8 cellular contexts compared by ENCODE assay signal in genomic region chr9:5449521-5450359, GRCh38. TPM values are rescaled to one million over a fixed set of nuclear protein-coding genes. Genes with fewer than 3 reads are reported as not detected.
A peak's percentile ranks its signal among the peaks of the same experiment; 100 is the strongest.
DNase-seq lines count a peak whose midpoint lies in the region; ATAC-seq and TF ChIP-seq lines count a peak whose summit lies in the region.

No MANE protein-coding gene starts in this region.

- peak; percentile 11 for ATAC-seq in HG03025 (IDR thresholded peaks at IDR 0.05; ENCODE audit: low FRiP score, unreplicated experiment)
- ATAC-seq in WTC11 = no peak
- ATAC-seq in stimulated activated effector memory CD8-positive, alpha-beta T cell treated with anti-CD3 and anti-CD28 coated beads, Interleukin-12 subunit alpha, Interleukin-12 subunit beta, amount 100 ng/mL, for 72 hours = peak; percentile 36
- no peak for ATAC-seq in HG02852 (IDR thresholded peaks at IDR 0.05; ENCODE audit: unreplicated experiment)
- ATAC-seq in GM19463 (IDR thresholded peaks at IDR 0.05; ENCODE audit: unreplicated experiment) = no peak

- H3K4me1 ChIP-seq in right atrium auricular region = peaks cover 0 to 18% of the 10 kb centered on the region in 2 donors

- no peak for TF ChIP-seq CTCF in WTC11 (IDR thresholded peaks at IDR 0.05)
- no peak for TF ChIP-seq CTCF in right atrium auricular region (IDR thresholded peaks at IDR 0.05)

- no peaks in the 10 kb centered on the region for H3K9me3 ChIP-seq in right atrium auricular region

- H3K27ac Mint-ChIP-seq in WTC11 = no peak overlapping the region
- H3K27ac Mint-ChIP-seq in stimulated activated effector memory CD8-positive, alpha-beta T cell treated with anti-CD3 and anti-CD28 coated beads, Interleukin-12 subunit alpha, Interleukin-12 subunit beta, amount 100 ng/mL, for 72 hours = peak overlapping the region; percentile 93

- peaks cover 4% of the 10 kb centered on the region; the same call in 1 of the 2 replicates for H3K9me3 Mint-ChIP-seq in WTC11
- H3K9me3 Mint-ChIP-seq in stimulated activated effector memory CD8-positive, alpha-beta T cell treated with anti-CD3 and anti-CD28 coated beads, Interleukin-12 subunit alpha, Interleukin-12 subunit beta, amount 100 ng/mL, for 72 hours = no peaks in the 10 kb centered on the region

- peaks cover 6% of the 10 kb centered on the region; the same call in 1 of the 2 replicates for H3K27me3 Mint-ChIP-seq in WTC11 (ENCODE audit: low read depth)

- peak overlapping the region; percentile 71 for H3K4me3 Mint-ChIP-seq in WTC11
- H3K4me3 Mint-ChIP-seq in stimulated activated effector memory CD8-positive, alpha-beta T cell treated with anti-CD3 and anti-CD28 coated beads, Interleukin-12 subunit alpha, Interleukin-12 subunit beta, amount 100 ng/mL, for 72 hours = peak overlapping the region; percentile 86

- no peak for DNase-seq in WTC11 (ENCODE audit: low spot score)
- no peak for DNase-seq in right atrium auricular region (ENCODE audit: low spot score)
- DNase-seq in stimulated activated effector memory CD8-positive, alpha-beta T cell treated with anti-CD3 and anti-CD28 coated beads, Interleukin-12 subunit alpha, Interleukin-12 subunit beta, amount 100 ng/mL, for 72 hours (ENCODE audit: low spot score in 2 of 2) = no peak
- no peak for DNase-seq in globus pallidus (ENCODE audit: low spot score)
- DNase-seq in NCI-H1930 (lab: John Stamatoyannopoulos, UW) = no peak

- H3K36me3 ChIP-seq in right atrium auricular region = no peaks in the 10 kb centered on the region

- no peaks in the 10 kb centered on the region for H3K36me3 Mint-ChIP-seq in WTC11
- H3K36me3 Mint-ChIP-seq in stimulated activated effector memory CD8-positive, alpha-beta T cell treated with anti-CD3 and anti-CD28 coated beads, Interleukin-12 subunit alpha, Interleukin-12 subunit beta, amount 100 ng/mL, for 72 hours = peaks cover 26% of the 10 kb centered on the region

- POLR2A ChIA-PET in WTC11 (lab: Charles Lee) = interaction anchor here (1.4 kb wide), 1 partner anchor 11 kb away, joined by 9 read pairs; the partner anchor contains the start of gene PLGRKT

- peak overlapping the region; percentile 64 to 66 for H3K4me3 ChIP-seq in right atrium auricular region

- H3K27ac ChIP-seq in right atrium auricular region = peak overlapping the region; percentile 83 to 84

- no peaks in the 10 kb centered on the region for H3K27me3 ChIP-seq in right atrium auricular region

- CTCF ChIA-PET in WTC11 (lab: Charles Lee) = interaction anchor here (0.6 to 3.3 kb wide), 27 partner anchors 7 to 691 kb away, joined by 3 to 37 read pairs (median 4); partner anchors contain the start of genes ERMP1, INSL6, PLGRKT and RIC1

- peaks cover 3% of the 10 kb centered on the region; the same call in 1 of the 2 replicates for H3K4me1 Mint-ChIP-seq in WTC11
- H3K4me1 Mint-ChIP-seq in stimulated activated effector memory CD8-positive, alpha-beta T cell treated with anti-CD3 and anti-CD28 coated beads, Interleukin-12 subunit alpha, Interleukin-12 subunit beta, amount 100 ng/mL, for 72 hours = peaks cover 57% of the 10 kb centered on the region

TF ChIP-seq in WTC11, 78 proteins besides CTCF, POLR2A, EP300 and RAD21:
- TF ChIP-seq CDX4 (CRISPR knock-in tag; IDR thresholded peaks at IDR 0.05; ENCODE audit: borderline replicate concordance) = no peak
- no peak for TF ChIP-seq FOXP1 (CRISPR knock-in tag; IDR thresholded peaks at IDR 0.05; ENCODE audit: borderline replicate concordance)
- no peak for TF ChIP-seq AR (CRISPR knock-in tag; IDR thresholded peaks at IDR 0.05)
- no peak for TF ChIP-seq HMGXB4 (CRISPR knock-in tag; IDR thresholded peaks at IDR 0.05)
- TF ChIP-seq NFE2L1 (CRISPR knock-in tag; IDR thresholded peaks at IDR 0.05) = no peak
- TF ChIP-seq HMGA2 (CRISPR knock-in tag; IDR thresholded peaks at IDR 0.05) = no peak
- no peak for TF ChIP-seq STAT6 (CRISPR knock-in tag; conservative IDR thresholded peaks at IDR 0.05; ENCODE audit: low read depth)

RNA-seq across cellular contexts. Expression of gene CD274, which starts 0.6 kb away (rescaled TPM):
- total RNA-seq in WTC11 (2021) (0.05 to 0.42 TPM (median 0.21 TPM) in 3 replicates), right atrium auricular region (10 to 100 TPM in 1 of 2 donors, 1 to 10 TPM in 1; 6.6 to 14.1 TPM)

RNA-seq across cellular contexts. Expression of gene PLGRKT, which starts 12.0 kb away (rescaled TPM):
- total RNA-seq in WTC11 (2021) = 19.2 to 26.3 TPM (median 25.0 TPM) in 3 replicates
- total RNA-seq in right atrium auricular region = 10 to 100 TPM; 17.6 to 30.4 TPM

Comparison
In these comparisons a context has a peak if more than half of its experiments do, and no peak if none do; other contexts are left out.
1. ATAC-seq: peak in HG03025 (single experiment) and stimulated activated effector memory CD8-positive, alpha-beta T cell treated with anti-CD3 and anti-CD28 coated beads, Interleukin-12 subunit alpha, Interleukin-12 subunit beta, amount 100 ng/mL, for 72 hours (single experiment); none in WTC11 (single experiment), HG02852 (single experiment) and GM19463 (single experiment).